ENCODE assay signal across 9 cellular contexts in the genomic region with DNA sequence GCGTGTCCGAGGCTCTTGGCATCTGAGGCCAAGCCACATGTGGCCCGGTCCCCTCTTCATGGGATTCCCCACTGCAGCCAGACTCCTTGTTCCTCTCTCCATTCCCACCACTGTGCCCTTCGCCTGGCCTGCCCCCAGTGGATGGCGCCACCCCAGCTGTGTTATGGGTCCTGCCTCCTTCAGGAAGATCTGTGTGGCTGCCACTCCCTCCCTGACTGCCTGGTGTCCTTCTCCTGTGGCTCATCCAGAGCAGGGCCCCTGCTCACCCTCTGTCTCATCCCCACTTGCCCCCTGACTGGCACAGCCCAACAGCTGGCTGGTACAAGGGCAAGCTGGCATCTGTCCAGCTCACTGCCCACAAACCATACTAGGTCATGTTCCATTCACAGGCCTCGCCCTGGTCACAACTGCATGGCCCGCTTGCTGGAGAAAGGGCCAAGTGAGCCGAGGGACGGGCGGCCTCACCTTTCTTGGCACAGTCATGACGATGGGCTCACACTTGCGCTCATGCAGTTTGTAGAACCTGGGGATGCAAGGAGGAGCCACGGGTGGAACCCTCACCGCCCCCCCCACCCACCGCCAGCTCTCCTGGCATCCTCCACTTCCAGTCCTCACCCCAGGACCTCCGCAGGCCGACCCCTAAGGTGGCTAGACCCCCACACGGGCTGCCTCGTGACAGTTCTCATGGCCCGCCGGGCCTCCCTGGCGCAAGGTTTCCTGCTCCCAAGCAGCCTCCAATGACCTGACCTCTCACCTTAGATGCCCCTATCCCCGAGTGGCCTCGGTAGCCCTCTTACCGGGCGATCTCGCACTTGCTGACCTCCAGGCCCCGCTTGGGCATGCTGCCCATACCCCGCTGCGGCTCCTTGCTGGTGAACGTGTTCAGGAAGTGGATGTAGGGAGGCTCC. TPM values are rescaled to one million over a fixed set of nuclear protein-coding genes. Genes with fewer than 3 reads are reported as not detected.
A peak's percentile ranks its signal among the peaks of the same experiment; 100 is the strongest.
DNase-seq lines count a peak whose midpoint lies in the region; ATAC-seq, FAIRE-seq and TF ChIP-seq lines count a peak whose summit lies in the region.
"Had no signal": no experiment of that assay in that cellular context is flagged by ENCODE, and none has a peak within 500 bp of the region (broad histone marks: within the 10 kb centered on the region; RNA-seq: fewer than 3 reads in every experiment).

No MANE protein-coding gene starts in this region.

- H3K9me3 ChIP-seq in NT2/D1 (ENCODE audit: insufficient read depth, low read length), result no peaks in the 10 kb centered on the region

- FAIRE-seq in bronchial epithelial cell (lab: Jason Lieb, UNC), result no peak
- FAIRE-seq: colon had no signal

- TF ChIP-seq CTCF in bronchial epithelial cell (IDR thresholded peaks at IDR 0.05; ENCODE audit: insufficient read depth, low read length, severe bottlenecking) (peak; percentile 47), natural killer cell (IDR thresholded peaks at IDR 0.05) (no peak)

- intact Hi-C loops in activated naive CD4-positive, alpha-beta T cell treated with anti-CD3 and anti-CD28 coated beads for 36 hours (cut with micrococcal nuclease), result loop anchor here (1.0 to 2.0 kb wide), 4 partner anchors 19 to 67 kb away; a partner anchor contains a TSS
- intact Hi-C loops in natural killer cell (cut with micrococcal nuclease), result no loop called here

- H3K27me3 ChIP-seq in NT2/D1 (ENCODE audit: insufficient read depth, insufficient read length) (no peaks in the 10 kb centered on the region), bronchial epithelial cell (ENCODE audit: control insufficient read depth, insufficient read depth, low read length) (no peaks in the 10 kb centered on the region)

- H3K4me3 ChIP-seq in NT2/D1 (ENCODE audit: insufficient read length, low read depth) (no peak overlapping the region), bronchial epithelial cell (ENCODE audit: low read depth, low read length) (no peak overlapping the region)

- H3K27me3 Mint-ChIP-seq in activated naive CD4-positive, alpha-beta T cell treated with anti-CD3 and anti-CD28 coated beads for 36 hours (ENCODE audit: low read depth), result no peaks in the 10 kb centered on the region
- H3K27me3 Mint-ChIP-seq in natural killer cell (ENCODE audit: low read depth in 2 of 2), result no peaks in the 10 kb centered on the region

- DNase-seq in activated naive CD4-positive, alpha-beta T cell treated with anti-CD3 and anti-CD28 coated beads for 36 hours, result peak; percentile 77
- DNase-seq in activated naive CD4-positive, alpha-beta T cell (lab: John Stamatoyannopoulos, UW), result no peak
- DNase-seq in NT2/D1 (ENCODE audit: low read depth, low spot score) (no peak), bronchial epithelial cell (ENCODE audit: low read depth) (peak; percentile 20), natural killer cell (no peak), ecto neural progenitor cell (ENCODE audit: low spot score) (no peak)
- DNase-seq in effector CD4-positive, alpha-beta T cell, result no peak

- peak overlapping the region; percentile 90 for H3K4me3 Mint-ChIP-seq in activated naive CD4-positive, alpha-beta T cell treated with anti-CD3 and anti-CD28 coated beads for 36 hours
- peak overlapping the region; percentile 95 for H3K4me3 Mint-ChIP-seq in natural killer cell

- H3K36me3 Mint-ChIP-seq in activated naive CD4-positive, alpha-beta T cell treated with anti-CD3 and anti-CD28 coated beads for 36 hours (ENCODE audit: low read depth), result peaks cover 36% of the 10 kb centered on the region
- H3K36me3 Mint-ChIP-seq in natural killer cell, result no peaks in the 10 kb centered on the region

- no peaks in the 10 kb centered on the region for H3K9me3 Mint-ChIP-seq in activated naive CD4-positive, alpha-beta T cell treated with anti-CD3 and anti-CD28 coated beads for 36 hours
- no peaks in the 10 kb centered on the region for H3K9me3 Mint-ChIP-seq in natural killer cell

- peaks cover 59% of the 10 kb centered on the region for H3K4me1 ChIP-seq in NT2/D1 (ENCODE audit: insufficient read depth, insufficient read length)

- peak overlapping the region; percentile 43 for H3K9ac ChIP-seq in NT2/D1 (ENCODE audit: insufficient read length, low read depth)

- peaks cover 74% of the 10 kb centered on the region for H3K36me3 ChIP-seq in NT2/D1 (ENCODE audit: insufficient read depth, insufficient read length, low read length)
- peaks cover 21% of the 10 kb centered on the region for H3K36me3 ChIP-seq in bronchial epithelial cell (ENCODE audit: control insufficient read depth, insufficient read depth, low read length)

- peaks cover 56% of the 10 kb centered on the region for H3K4me1 Mint-ChIP-seq in activated naive CD4-positive, alpha-beta T cell treated with anti-CD3 and anti-CD28 coated beads for 36 hours (ENCODE audit: low read depth)
- peaks cover 53 to 82% of the 10 kb centered on the region in 2 donors for H3K4me1 Mint-ChIP-seq in natural killer cell

- H3K27ac Mint-ChIP-seq in activated naive CD4-positive, alpha-beta T cell treated with anti-CD3 and anti-CD28 coated beads for 36 hours, result peak overlapping the region; percentile 95
- H3K27ac Mint-ChIP-seq in natural killer cell, result peak overlapping the region; percentile 88 to 91

- ATAC-seq in natural killer cell, result no peak
- ATAC-seq in GM18519 (IDR thresholded peaks at IDR 0.05; ENCODE audit: low FRiP score, unreplicated experiment), result no peak

- CTCF ChIA-PET in activated naive CD4-positive, alpha-beta T cell treated with anti-CD3 and anti-CD28 coated beads for 36 hours (lab: Charles Lee), result interaction anchor here (0.6 to 3.8 kb wide), 9 partner anchors 11 to 94 kb away, joined by 3 to 20 read pairs (median 5); a partner anchor contains a TSS

RNA-seq across cellular contexts. Expression of a gene that starts 2.1 kb away (rescaled TPM):
- total RNA-seq in activated naive CD4-positive, alpha-beta T cell treated with anti-CD3 and anti-CD28 coated beads for 36 hours, result 10 to 100 TPM; 56.8 to 62.4 TPM
- total RNA-seq in bronchial epithelial cell (0.26 and 0.51 TPM in 2 replicates), natural killer cell (100 to 1,000 TPM; 240 to 301 (median 269) TPM)

RNA-seq across cellular contexts. Expression of a gene that starts 3.7 kb away (rescaled TPM):
- 100 to 1,000 TPM; 298 to 305 TPM for total RNA-seq in activated naive CD4-positive, alpha-beta T cell treated with anti-CD3 and anti-CD28 coated beads for 36 hours
- 105 and 133 TPM in 2 replicates for total RNA-seq in bronchial epithelial cell
- total RNA-seq in natural killer cell, result 10 to 100 TPM in 2 of 3 donors, 1 to 10 TPM in 1; 9.7 to 16.2 (median 15.0) TPM

RNA-seq across cellular contexts. Expression of a gene that starts 11.3 kb away (rescaled TPM):
- total RNA-seq in activated naive CD4-positive, alpha-beta T cell treated with anti-CD3 and anti-CD28 coated beads for 36 hours, result 10 to 100 TPM; 50.7 to 51.2 TPM
- total RNA-seq in bronchial epithelial cell (62.9 and 98.6 TPM in 2 replicates), natural killer cell (10 to 100 TPM; 81.0 to 89.6 (median 84.6) TPM)

RNA-seq across cellular contexts. Expression of a gene that starts 13.0 kb away (rescaled TPM):
- total RNA-seq in activated naive CD4-positive, alpha-beta T cell treated with anti-CD3 and anti-CD28 coated beads for 36 hours, result not detected
- not detected in 2 replicates for total RNA-seq in bronchial epithelial cell
- under 1 TPM in 1 of 3 donors, not detected in 2; 0.25 TPM for total RNA-seq in natural killer cell

RNA-seq across cellular contexts. Expression of a gene that starts 15.6 kb away (rescaled TPM):
- total RNA-seq in activated naive CD4-positive, alpha-beta T cell treated with anti-CD3 and anti-CD28 coated beads for 36 hours, result 1 to 10 TPM; 1.4 to 2.3 TPM
- total RNA-seq in bronchial epithelial cell, result not detected in 2 replicates
- total RNA-seq in natural killer cell, result 10 to 100 TPM; 12.9 to 22.8 (median 21.3) TPM

Comparison
In these comparisons a context has a peak if more than half of its experiments do, and no peak if none do; other contexts are left out.
1. DNase-seq: peak in activated naive CD4-positive, alpha-beta T cell treated with anti-CD3 and anti-CD28 coated beads for 36 hours (single experiment) and bronchial epithelial cell (single experiment); none in activated naive CD4-positive, alpha-beta T cell (0 of 4), NT2/D1 (single experiment), natural killer cell (single experiment), ecto neural progenitor cell (single experiment) and effector CD4-positive, alpha-beta T cell (single experiment).
2. RNA of a gene that starts 2.1 kb away (total RNA-seq): 240 to 301 TPM in natural killer cell and 56.8 to 62.4 TPM in activated naive CD4-positive, alpha-beta T cell treated with anti-CD3 and anti-CD28 coated beads for 36 hours; 0.26 to 0.51 TPM in bronchial epithelial cell; every median in the first group is over 10 times any median in the second.